8 cellular contexts compared by ENCODE assay signal in genomic region chr11:65040520-65041205, GRCh38. TPM values are rescaled to one million over a fixed set of nuclear protein-coding genes. Genes with fewer than 3 reads are reported as not detected.
A peak's percentile ranks its signal among the peaks of the same experiment; 100 is the strongest.
DNase-seq lines count a peak whose midpoint lies in the region; ATAC-seq and TF ChIP-seq lines count a peak whose summit lies in the region.

No MANE protein-coding gene starts in this region.

- DNase-seq in GM10248 (ENCODE audit: extremely low spot score) (peak; percentile 96), NCI-H1092 (lab: John Stamatoyannopoulos, UW) (peak; percentile 98), SK-N-SH (peak; percentile 96), head of caudate nucleus (peak; percentile 72 to 96 (median 91)), osteoblast (ENCODE audit: insufficient read length, low spot score, missing footprints) (peak; percentile 100), thoracic aorta (ENCODE audit: low spot score) (peak; percentile 67)
- peak; percentile 90 to 94 for DNase-seq in activated naive CD4-positive, alpha-beta T cell treated with anti-CD3 and anti-CD28 coated beads, Interleukin-2, amount 50 U/mL, for 72 hours (ENCODE audit: low spot score in 2 of 2)

- peak overlapping the region; percentile 93 for H3K4me2 ChIP-seq in SK-N-SH
- H3K4me2 ChIP-seq in osteoblast (ENCODE audit: insufficient read depth, low read length): peak overlapping the region; percentile 81

- no peak for TF ChIP-seq RAD21 in SK-N-SH (IDR thresholded peaks at IDR 0.05; ENCODE audit: low read length)

- peaks cover 5 to 7% of the 10 kb centered on the region in 2 donors for H3K36me3 Mint-ChIP-seq in activated naive CD4-positive, alpha-beta T cell treated with anti-CD3 and anti-CD28 coated beads, Interleukin-2, amount 50 U/mL, for 72 hours

- peaks cover 12% of the 10 kb centered on the region for H3F3A ChIP-seq in SK-N-SH (replicated peaks; ENCODE audit: insufficient read depth)

- no peaks in the 10 kb centered on the region for H3K9me3 Mint-ChIP-seq in activated naive CD4-positive, alpha-beta T cell treated with anti-CD3 and anti-CD28 coated beads, Interleukin-2, amount 50 U/mL, for 72 hours

- H3K79me2 ChIP-seq in SK-N-SH (ENCODE audit: insufficient read depth) (peaks cover 30% of the 10 kb centered on the region), osteoblast (ENCODE audit: insufficient read depth, low read length) (peaks cover 6% of the 10 kb centered on the region)

- H2AFZ ChIP-seq in SK-N-SH (ENCODE audit: low read depth): peak overlapping the region; percentile 86
- H2AFZ ChIP-seq in osteoblast (ENCODE audit: low read length): peak overlapping the region; percentile 94

- no peak for TF ChIP-seq EP300 in SK-N-SH (IDR thresholded peaks at IDR 0.05; ENCODE audit: borderline replicate concordance in 1 of 2, low read depth in 1 of 2, low read length in 1 of 2)

- peaks cover 8 to 27% of the 10 kb centered on the region in 2 experiments for H3K36me3 ChIP-seq in SK-N-SH (replicated peaks in 1 of 2; ENCODE audit: control insufficient read depth in 1 of 2, insufficient read depth in 2 of 2, low read length in 1 of 2)
- H3K36me3 ChIP-seq in osteoblast (ENCODE audit: insufficient read depth, low read length): peaks cover 6% of the 10 kb centered on the region
- H3K36me3 ChIP-seq in thoracic aorta: peaks cover 25% of the 10 kb centered on the region

- peak overlapping the region; percentile 70; the same call in 1 of the 2 replicates for H3K9ac ChIP-seq in SK-N-SH

- H4K20me1 ChIP-seq in SK-N-SH (ENCODE audit: insufficient read depth) (no peaks in the 10 kb centered on the region), osteoblast (ENCODE audit: insufficient read depth, low read length) (no peaks in the 10 kb centered on the region)

- intact Hi-C loops in head of caudate nucleus (cut with DNase I): no loop called here

- peak overlapping the region; percentile 76 to 81 for H3K4me3 ChIP-seq in SK-N-SH (ENCODE audit: low read depth in 2 of 2, low read length in 1 of 2)
- H3K4me3 ChIP-seq in osteoblast (ENCODE audit: insufficient read depth, low read length): peak overlapping the region; percentile 85
- peak overlapping the region; percentile 84 for H3K4me3 ChIP-seq in thoracic aorta

- POLR2A ChIA-PET in GM10248 (lab: Yijun Ruan, JAX): no interaction called here
- POLR2A ChIA-PET in SK-N-SH (lab: Yijun Ruan, JAX): interaction anchor here (0.6 to 1.3 kb wide), 3 partner anchors 14 to 629 kb away, joined by 3 to 5 read pairs (median 3); partner anchors contain the start of gene SNX15

- H3K27me3 ChIP-seq in SK-N-SH (ENCODE audit: insufficient read depth) (no peaks in the 10 kb centered on the region), osteoblast (ENCODE audit: insufficient read depth, low read length) (no peaks in the 10 kb centered on the region), thoracic aorta (replicated peaks; ENCODE audit: insufficient read depth) (no peaks in the 10 kb centered on the region)

- H3K4me1 ChIP-seq in SK-N-SH (ENCODE audit: control insufficient read depth in 1 of 2, insufficient read depth in 2 of 2, low read depth in 1 of 2, low read length in 1 of 2) (peaks cover 5 to 7% of the 10 kb centered on the region in 2 experiments; a peak in 2 of 4 replicates), osteoblast (ENCODE audit: insufficient read depth, low read length) (peaks cover 13% of the 10 kb centered on the region), thoracic aorta (ENCODE audit: control insufficient read depth in 1 of 2, low read depth in 2 of 2) (peaks cover 5 to 16% of the 10 kb centered on the region in 2 donors)

- peak overlapping the region; percentile 82 to 92 for H3K27ac Mint-ChIP-seq in activated naive CD4-positive, alpha-beta T cell treated with anti-CD3 and anti-CD28 coated beads, Interleukin-2, amount 50 U/mL, for 72 hours

- TF ChIP-seq CTCF in GM10248 (IDR thresholded peaks at IDR 0.05; ENCODE audit: control extremely low read depth, extremely low read depth, low read depth, missing control alignments): no peak
- TF ChIP-seq CTCF in SK-N-SH (IDR thresholded peaks at IDR 0.05): no peak
- no peak for TF ChIP-seq CTCF in osteoblast (IDR thresholded peaks at IDR 0.05; ENCODE audit: extremely low read depth, low read depth, low read length)
- no peak for TF ChIP-seq CTCF in thoracic aorta (IDR thresholded peaks at IDR 0.05)

- WGBS in SK-N-SH (ENCODE audit: low lambda C conversion rate): 12% methylated on average over 22 of the region's 43 CpGs

- H3K9me3 ChIP-seq in SK-N-SH (no peaks in the 10 kb centered on the region), osteoblast (ENCODE audit: low read depth, low read length) (no peaks in the 10 kb centered on the region), thoracic aorta (no peaks in the 10 kb centered on the region)

- H3K9me2 ChIP-seq in SK-N-SH: no peaks in the 10 kb centered on the region

- peak overlapping the region; percentile 80 to 91 for H3K27ac ChIP-seq in SK-N-SH (ENCODE audit: low read depth in 2 of 2, low read length in 1 of 2)
- peak overlapping the region; percentile 66 for H3K27ac ChIP-seq in osteoblast (ENCODE audit: low read depth, low read length)
- H3K27ac ChIP-seq in thoracic aorta: peak overlapping the region; percentile 87 to 88

- ATAC-seq in HG02610 (IDR thresholded peaks at IDR 0.05; ENCODE audit: unreplicated experiment) (peak; percentile 81), thoracic aorta (ENCODE audit: insufficient number of reproducible peaks, low FRiP score, low read depth) (peak; percentile 69)
- ATAC-seq in activated naive CD4-positive, alpha-beta T cell treated with anti-CD3 and anti-CD28 coated beads, Interleukin-2, amount 50 U/mL, for 72 hours: peak; percentile 90 to 95

- CTCF ChIA-PET in GM10248 (lab: Yijun Ruan, JAX) (interaction anchor here (0.8 to 7.3 kb wide), 7 partner anchors 8 to 293 kb away, joined by 3 to 46 read pairs (median 4); partner anchors contain the start of genes ARL2, DPF2, TM7SF2 and ZNHIT2), SK-N-SH (lab: Yijun Ruan, JAX) (interaction anchor here (0.7 to 3.2 kb wide), 7 partner anchors 8 to 72 kb away, joined by 3 to 35 read pairs (median 5); partner anchors contain the start of genes ARL2, SNX15 and TM7SF2)

TF ChIP-seq in SK-N-SH, 30 proteins besides CTCF, POLR2A, EP300 and RAD21 (continues in another document):
- TF ChIP-seq MEF2A (IDR thresholded peaks at IDR 0.05; ENCODE audit: borderline replicate concordance, low read depth): no peak
- TF ChIP-seq SIN3A (IDR thresholded peaks at IDR 0.05; ENCODE audit: borderline replicate concordance, low read depth, low read length): 0 out of 2 replicates have a peak, but pooled peaks have one; percentile 46
- TF ChIP-seq MAX (IDR thresholded peaks at IDR 0.05; ENCODE audit: low read depth): peak; percentile 90
- no peak for TF ChIP-seq NFIC (IDR thresholded peaks at IDR 0.05; ENCODE audit: borderline replicate concordance)
- no peak for TF ChIP-seq GATA2 (CRISPR knock-in tag; IDR thresholded peaks at IDR 0.05)
- peak; percentile 8; the same call in 1 of the 2 replicates for TF ChIP-seq PBX3 (IDR thresholded peaks at IDR 0.05)
- peak; percentile 12 for TF ChIP-seq CHD2 (IDR thresholded peaks at IDR 0.05; ENCODE audit: low read length, partially characterized antibody)

RNA-seq across cellular contexts. Expression of gene SAC3D1, which starts 0.3 kb away (rescaled TPM):
- polyA plus RNA-seq in SK-N-SH (2012; rRNA removed): 13.1 and 22.5 TPM in 2 replicates
- 12.8 and 17.6 TPM in 2 replicates for polyA plus RNA-seq in SK-N-SH (2012; cell fraction: cytosol; rRNA removed)
- 14.0 and 30.2 TPM in 2 replicates for polyA plus RNA-seq in SK-N-SH (2012; cell fraction: nucleus; rRNA removed)
- 10 to 100 TPM in 1 of 2 donors, 1 to 10 TPM in 1; 8.9 to 33.3 TPM for total RNA-seq in activated naive CD4-positive, alpha-beta T cell treated with anti-CD3 and anti-CD28 coated beads, Interleukin-2, amount 50 U/mL, for 72 hours
- 7.6 and 9.7 TPM in 2 replicates for total RNA-seq in osteoblast
- total RNA-seq in thoracic aorta: 10 to 100 TPM in 1 of 2 donors, 1 to 10 TPM in 1; 4.7 to 18.0 TPM

RNA-seq across cellular contexts. Expression of gene SNX15, which starts 13.4 kb away (rescaled TPM):
- polyA plus RNA-seq in SK-N-SH (2012; rRNA removed): 9.0 and 17.2 TPM in 2 replicates
- 9.4 and 11.4 TPM in 2 replicates for polyA plus RNA-seq in SK-N-SH (2012; cell fraction: cytosol; rRNA removed)
- polyA plus RNA-seq in SK-N-SH (2012; cell fraction: nucleus; rRNA removed): 13.5 and 15.0 TPM in 2 replicates
- total RNA-seq in activated naive CD4-positive, alpha-beta T cell treated with anti-CD3 and anti-CD28 coated beads, Interleukin-2, amount 50 U/mL, for 72 hours: 10 to 100 TPM; 12.5 to 14.5 TPM
- total RNA-seq in osteoblast (12.3 and 13.0 TPM in 2 replicates), thoracic aorta (10 to 100 TPM; 20.7 to 22.7 TPM)

RNA-seq across cellular contexts. Expression of gene NAALADL1, which starts 17.7 kb away (rescaled TPM):
- polyA plus RNA-seq in SK-N-SH (2012; rRNA removed): not detected in 2 replicates
- not detected in 2 replicates for polyA plus RNA-seq in SK-N-SH (2012; cell fraction: cytosol; rRNA removed)
- polyA plus RNA-seq in SK-N-SH (2012; cell fraction: nucleus; rRNA removed): 0.02 and 0.04 TPM in 2 replicates
- total RNA-seq in activated naive CD4-positive, alpha-beta T cell treated with anti-CD3 and anti-CD28 coated beads, Interleukin-2, amount 50 U/mL, for 72 hours: 10 to 100 TPM; 14.9 to 23.1 TPM
- total RNA-seq in osteoblast (15.6 and 17.7 TPM in 2 replicates), thoracic aorta (10 to 100 TPM; 25.8 to 47.1 TPM)

RNA-seq across cellular contexts. Expression of gene ARL2, which starts 26.7 kb away (rescaled TPM):
- polyA plus RNA-seq in SK-N-SH (2012; rRNA removed): 252 and 278 TPM in 2 replicates
- 159 and 201 TPM in 2 replicates for polyA plus RNA-seq in SK-N-SH (2012; cell fraction: cytosol; rRNA removed)
- polyA plus RNA-seq in SK-N-SH (2012; cell fraction: nucleus; rRNA removed): 94.3 and 99.8 TPM in 2 replicates
- 10 to 100 TPM; 82.6 to 96.1 TPM for total RNA-seq in activated naive CD4-positive, alpha-beta T cell treated with anti-CD3 and anti-CD28 coated beads, Interleukin-2, amount 50 U/mL, for 72 hours
- total RNA-seq in osteoblast (66.3 and 78.5 TPM in 2 replicates), thoracic aorta (100 to 1,000 TPM in 1 of 2 donors, 10 to 100 TPM in 1; 85.5 to 197 TPM)

RNA-seq across cellular contexts. Expression of gene CDCA5, which starts 43.2 kb away (rescaled TPM):
- 13.1 and 16.3 TPM in 2 replicates for polyA plus RNA-seq in SK-N-SH (2012; rRNA removed)
- polyA plus RNA-seq in SK-N-SH (2012; cell fraction: cytosol; rRNA removed): 11.4 and 12.7 TPM in 2 replicates
- polyA plus RNA-seq in SK-N-SH (2012; cell fraction: nucleus; rRNA removed): 19.1 and 21.6 TPM in 2 replicates
- 100 to 1,000 TPM; 128 to 203 TPM for total RNA-seq in activated naive CD4-positive, alpha-beta T cell treated with anti-CD3 and anti-CD28 coated beads, Interleukin-2, amount 50 U/mL, for 72 hours
- total RNA-seq in osteoblast (2.1 and 3.3 TPM in 2 replicates), thoracic aorta (1 to 10 TPM in 1 of 2 donors, under 1 TPM in 1; 0.54 to 5.3 TPM)

Comparison
In these comparisons a context has a peak if more than half of its experiments do, and no peak if none do; other contexts are left out.
1. Peak in every context shown above with its lines: DNase-seq, ATAC-seq, H3K4me3 ChIP-seq and H3K27ac ChIP-seq.